ENCODE assay signal across 12 cellular contexts in genomic region chr9:93303258-93303771, GRCh38.
DNase-seq lines count a peak whose midpoint lies in the region; ATAC-seq and TF ChIP-seq lines count a peak whose summit lies in the region.
"Had no signal": no experiment of that assay in that cellular context is flagged by ENCODE, and none has a peak within 500 bp of the region (broad histone marks: within the 10 kb centered on the region; RNA-seq: fewer than 3 reads in every experiment).

No MANE protein-coding gene starts in this region.

- H3K4me3 ChIP-seq in coronary artery (no peak overlapping the region), sigmoid colon (no peak overlapping the region)

- H3K36me3 ChIP-seq in sigmoid colon: peaks cover 0 to 25% (median 11%) of the 10 kb centered on the region in 4 donors

- no peak for TF ChIP-seq POLR2A in sigmoid colon (IDR thresholded peaks at IDR 0.05)

- CTCF ChIA-PET in GM10248 (lab: Yijun Ruan, JAX): interaction anchor here (0.7 to 2.4 kb wide), 6 partner anchors 9 to 299 kb away, joined by 3 to 13 read pairs (median 4); no protein-coding TSS in a partner anchor

- no peaks in the 10 kb centered on the region for H3K27me3 ChIP-seq in sigmoid colon

- POLR2A ChIA-PET in GM10248 (lab: Yijun Ruan, JAX): no interaction called here

- intact Hi-C loops in sigmoid colon (cut with DNase I): loop anchor here (1.0 kb wide), 1 partner anchor 18 kb away; no protein-coding TSS in a partner anchor
- intact Hi-C loops in left colon (cut with DNase I, micrococcal nuclease): loop anchor here in 1 of 2 donors (10.0 kb wide), 1 partner anchor 139 kb away; no protein-coding TSS in a partner anchor

- 90 to 94% methylated on average over 11 of the region's 11 CpGs for WGBS in sigmoid colon, 2 donors

- no peak for TF ChIP-seq CTCF in GM10248 (IDR thresholded peaks at IDR 0.05; ENCODE audit: control extremely low read depth, extremely low read depth, low read depth, missing control alignments)
- no peak for TF ChIP-seq CTCF in GM13977 (IDR thresholded peaks at IDR 0.05; ENCODE audit: extremely low read depth, insufficient read depth, missing control alignments)
- TF ChIP-seq CTCF in coronary artery (IDR thresholded peaks at IDR 0.05): no peak
- TF ChIP-seq CTCF in sigmoid colon (IDR thresholded peaks at IDR 0.05): no peak

- H3K27ac ChIP-seq in coronary artery (no peak overlapping the region), sigmoid colon (no peak overlapping the region)
- H3K27ac ChIP-seq: KMS-11, parathyroid adenoma had no signal

- H3K9me3 ChIP-seq in sigmoid colon: no peaks in the 10 kb centered on the region

- DNase-seq in GM10248 (ENCODE audit: extremely low spot score) (peak; percentile 16), GM13977 (ENCODE audit: low spot score) (peak; percentile 22), coronary artery (ENCODE audit: low spot score) (peak; percentile 54), sigmoid colon (peak; percentile 36), left colon (no peak)
- DNase-seq: DMS79, NCI-H187 treated with DMSO at 0.1 percent for 48 hours, NCI-H2227 treated with DMSO at 0.1 percent for 48 hours had no signal

- peaks cover 0 to 30% (median 25%) of the 10 kb centered on the region in 4 donors for H3K4me1 ChIP-seq in sigmoid colon
- H3K4me1 ChIP-seq: parathyroid adenoma had no signal

- in situ Hi-C loops in GM13977 (cut with MboI; ENCODE audit: low pct_unique_long_range_greater_than_20kb, low sequenced_read_pairs, unreplicated experiment): loop anchor here (25.0 kb wide), 1 partner anchor 141 kb away; no protein-coding TSS in a partner anchor

- no peak for ATAC-seq in GM21381 (IDR thresholded peaks at IDR 0.05; ENCODE audit: unreplicated experiment)
- no peak for ATAC-seq in left colon
- ATAC-seq in GM19035 (IDR thresholded peaks at IDR 0.05; ENCODE audit: unreplicated experiment): no peak

- no peak for TF ChIP-seq EP300 in sigmoid colon (IDR thresholded peaks at IDR 0.05)

Comparison
In these comparisons a context has a peak if more than half of its experiments do, and no peak if none do; other contexts are left out.
1. DNase-seq: peak in GM10248 (single experiment), GM13977 (single experiment), coronary artery (single experiment) and sigmoid colon (single experiment); none in left colon (0 of 2).